30 cellular contexts compared by ENCODE assay signal in the genomic region with DNA sequence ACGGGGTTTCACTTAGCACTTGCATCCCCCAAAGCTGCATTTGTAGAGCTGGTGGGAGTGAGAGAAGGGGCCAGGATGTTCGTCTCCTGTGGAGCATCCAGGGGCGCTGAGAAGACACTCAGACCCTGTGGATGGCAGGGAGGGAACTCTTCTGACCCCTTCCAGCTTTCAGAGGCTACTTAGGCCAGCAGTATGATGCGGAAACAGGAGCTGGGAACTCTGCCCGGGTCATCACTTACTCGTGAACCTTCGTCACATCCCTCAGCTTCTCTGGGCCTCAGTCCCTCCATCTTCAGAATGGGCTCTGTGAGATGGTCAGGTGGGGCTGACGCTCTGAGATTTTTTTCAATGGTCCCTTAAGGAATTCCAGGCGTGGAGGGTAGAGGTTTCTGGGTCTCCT.
"Had no signal": no experiment of that assay in that cellular context is flagged by ENCODE, and none has a peak within 500 bp of the region (broad histone marks: within the 10 kb centered on the region; RNA-seq: fewer than 3 reads in every experiment).

No MANE protein-coding gene starts in this region.

- H3K4me1 Mint-ChIP-seq: activated CD4-positive, alpha-beta T cell treated with anti-CD3 and anti-CD28 coated beads for 36 hours; activated CD4-positive, alpha-beta T cell treated with anti-CD3 and anti-CD28 coated beads, Interleukin-2, amount 10 ng/mL, durations not matched to agents 24 days and 14 days; activated CD8-positive, alpha-beta memory T cell treated with anti-CD3 and anti-CD28 coated beads, Interleukin-2, amount 10 ng/mL, durations not matched to agents 7 days and 5 days; activated naive CD8-positive, alpha-beta T cell treated with anti-CD3 and anti-CD28 coated beads, Interleukin-2, amount 10 ng/mL, durations not matched to agents 7 days and 5 days; endodermal cell had no signal

- ATAC-seq: activated CD4-positive, alpha-beta T cell treated with anti-CD3 and anti-CD28 coated beads for 36 hours; activated CD8-positive, alpha-beta memory T cell treated with anti-CD3 and anti-CD28 coated beads, Interleukin-2, amount 10 ng/mL, durations not matched to agents 7 days and 5 days; activated CD8-positive, alpha-beta T cell treated with anti-CD3 and anti-CD28 coated beads, Interleukin-2, amount 10 ng/mL, durations not matched to agents 7 days and 5 days; activated naive CD4-positive, alpha-beta T cell treated with anti-CD3 and anti-CD28 coated beads, Interleukin-2, amount 50 U/mL, for 72 hours; esophagus mucosa had no signal

- H3K4me1 ChIP-seq: ascending aorta, breast epithelium had no signal

- H3K27me3 ChIP-seq: ascending aorta, dorsolateral prefrontal cortex had no signal

- DNase-seq: activated CD4-positive, alpha-beta memory T cell treated with anti-CD3 and anti-CD28 coated beads for 36 hours; activated CD4-positive, alpha-beta T cell treated with anti-CD3 and anti-CD28 coated beads for 36 hours; activated CD4-positive, alpha-beta T cell treated with anti-CD3 and anti-CD28 coated beads, Interleukin-2, amount 10 ng/mL, durations not matched to agents 24 days and 14 days; activated CD4-positive, CD25-positive, alpha-beta regulatory T cell; activated CD4-positive, CD25-positive, alpha-beta regulatory T cell treated with anti-CD3 and anti-CD28 coated beads, Interleukin-2, amount 50 U/mL, for 72 hours; activated CD8-positive, alpha-beta memory T cell treated with anti-CD3 and anti-CD28 coated beads, Interleukin-2, amount 10 ng/mL, durations not matched to agents 7 days and 5 days; activated CD8-positive, alpha-beta memory T cell treated with anti-CD3 and anti-CD28 coated beads, Interleukin-2, amount 50 U/mL, for 4 hours; activated CD8-positive, alpha-beta T cell treated with anti-CD3 and anti-CD28 coated beads, Interleukin-2, amount 10 ng/mL, durations not matched to agents 7 days and 5 days; activated effector memory CD4-positive, alpha-beta T cell treated with anti-CD3 and anti-CD28 coated beads, Interleukin-2, amount 50 U/mL, for 16 hours; activated naive CD4-positive, alpha-beta T cell treated with anti-CD3 and anti-CD28 coated beads for 36 hours; activated naive CD8-positive, alpha-beta T cell treated with anti-CD3 and anti-CD28 coated beads, Interleukin-2, amount 10 ng/mL, durations not matched to agents 7 days and 5 days; activated T-cell treated with anti-CD3 and anti-CD28 coated beads, Interleukin-2, amount 50 U/mL, for 1 hour; activated T-cell treated with anti-CD3 and anti-CD28 coated beads, Interleukin-2, amount 50 U/mL, for 48 hours; central memory CD4-positive, alpha-beta T cell; cerebellar nuclear complex; dorsolateral prefrontal cortex; effector memory CD4-positive, alpha-beta T cell; endodermal cell; foreskin fibroblast; T-helper 2 cell had no signal

- H3K27me3 Mint-ChIP-seq: activated CD4-positive, alpha-beta T cell treated with anti-CD3 and anti-CD28 coated beads, Interleukin-2, amount 10 ng/mL, durations not matched to agents 24 days and 14 days; activated CD8-positive, alpha-beta memory T cell treated with anti-CD3 and anti-CD28 coated beads, Interleukin-2, amount 10 ng/mL, durations not matched to agents 7 days and 5 days; activated naive CD8-positive, alpha-beta T cell treated with anti-CD3 and anti-CD28 coated beads, Interleukin-2, amount 10 ng/mL, durations not matched to agents 7 days and 5 days had no signal

- H3K9me3 Mint-ChIP-seq: activated CD4-positive, alpha-beta memory T cell treated with anti-CD3 and anti-CD28 coated beads for 36 hours; activated CD4-positive, alpha-beta T cell treated with anti-CD3 and anti-CD28 coated beads, Interleukin-2, amount 10 ng/mL, durations not matched to agents 24 days and 14 days; activated naive CD4-positive, alpha-beta T cell treated with anti-CD3 and anti-CD28 coated beads for 36 hours; activated naive CD4-positive, alpha-beta T cell treated with anti-CD3 and anti-CD28 coated beads, Interleukin-2, amount 50 U/mL, for 72 hours; activated naive CD8-positive, alpha-beta T cell treated with anti-CD3 and anti-CD28 coated beads, Interleukin-2, amount 10 ng/mL, durations not matched to agents 7 days and 5 days; activated T-helper 1 cell treated with anti-CD3 and anti-CD28 coated beads, Interleukin-12 subunit alpha, Interleukin-12 subunit beta, Interleukin-2, Interleukin-4 antibody, amounts not matched to agents 30 ng/mL and 10 ng/mL and 1 ng/mL, durations not matched to agents 14 hours and 24 hours and 36 hours; activated T-helper 2 cell treated with anti-CD3 and anti-CD28 coated beads, Interferon-gamma antibody, Interleukin-2, Interleukin-4, amounts not matched to agents 10 μg/mL and 5 μg/mL and 100 μg/mL, durations not matched to agents 14 hours and 24 hours and 36 hours; dendritic cell treated with granulocyte-macrophage colony-stimulating factor and Interleukin-4, amounts not matched to agents 40 ng/mL and 50 ng/mL, for 4 days; endodermal cell had no signal

- H3K9me3 ChIP-seq: ascending aorta, breast epithelium had no signal

- H3K36me3 ChIP-seq: ascending aorta, breast epithelium, cardiac muscle cell had no signal

- H3K27ac Mint-ChIP-seq: activated CD4-positive, alpha-beta memory T cell treated with anti-CD3 and anti-CD28 coated beads for 36 hours; activated CD4-positive, alpha-beta T cell treated with anti-CD3 and anti-CD28 coated beads for 36 hours; activated CD4-positive, alpha-beta T cell treated with anti-CD3 and anti-CD28 coated beads, Interleukin-2, amount 10 ng/mL, durations not matched to agents 24 days and 14 days; activated CD8-positive, alpha-beta memory T cell treated with anti-CD3 and anti-CD28 coated beads, Interleukin-2, amount 10 ng/mL, durations not matched to agents 7 days and 5 days; activated CD8-positive, alpha-beta T cell treated with anti-CD3 and anti-CD28 coated beads, Interleukin-2, amount 10 ng/mL, durations not matched to agents 7 days and 5 days; activated naive CD4-positive, alpha-beta T cell treated with anti-CD3 and anti-CD28 coated beads for 36 hours; activated naive CD8-positive, alpha-beta T cell treated with anti-CD3 and anti-CD28 coated beads, Interleukin-2, amount 10 ng/mL, durations not matched to agents 7 days and 5 days; activated T-helper 1 cell treated with anti-CD3 and anti-CD28 coated beads, Interleukin-12 subunit alpha, Interleukin-12 subunit beta, Interleukin-2, Interleukin-4 antibody, amounts not matched to agents 30 ng/mL and 10 ng/mL and 1 ng/mL, durations not matched to agents 14 hours and 24 hours and 36 hours; activated T-helper 2 cell treated with anti-CD3 and anti-CD28 coated beads, Interferon-gamma antibody, Interleukin-2, Interleukin-4, amounts not matched to agents 10 μg/mL and 5 μg/mL and 100 μg/mL, durations not matched to agents 14 hours and 24 hours and 36 hours; brain; dendritic cell treated with granulocyte-macrophage colony-stimulating factor and Interleukin-4, amounts not matched to agents 40 ng/mL and 50 ng/mL, for 4 days; endodermal cell had no signal

- H3K4me3 ChIP-seq: ascending aorta, breast epithelium, cardiac muscle cell, coronary artery, dorsolateral prefrontal cortex had no signal

- H3K4me3 Mint-ChIP-seq: activated CD4-positive, alpha-beta memory T cell treated with anti-CD3 and anti-CD28 coated beads for 36 hours; activated CD4-positive, alpha-beta T cell treated with anti-CD3 and anti-CD28 coated beads for 36 hours; activated CD4-positive, alpha-beta T cell treated with anti-CD3 and anti-CD28 coated beads, Interleukin-2, amount 10 ng/mL, durations not matched to agents 24 days and 14 days; activated CD8-positive, alpha-beta memory T cell treated with anti-CD3 and anti-CD28 coated beads, Interleukin-2, amount 10 ng/mL, durations not matched to agents 7 days and 5 days; activated CD8-positive, alpha-beta T cell treated with anti-CD3 and anti-CD28 coated beads, Interleukin-2, amount 10 ng/mL, durations not matched to agents 7 days and 5 days; activated naive CD4-positive, alpha-beta T cell treated with anti-CD3 and anti-CD28 coated beads for 36 hours; activated naive CD8-positive, alpha-beta T cell treated with anti-CD3 and anti-CD28 coated beads, Interleukin-2, amount 10 ng/mL, durations not matched to agents 7 days and 5 days; activated T-helper 1 cell treated with anti-CD3 and anti-CD28 coated beads, Interleukin-12 subunit alpha, Interleukin-12 subunit beta, Interleukin-2, Interleukin-4 antibody, amounts not matched to agents 30 ng/mL and 10 ng/mL and 1 ng/mL, durations not matched to agents 14 hours and 24 hours and 36 hours; brain; dendritic cell treated with granulocyte-macrophage colony-stimulating factor and Interleukin-4, amounts not matched to agents 40 ng/mL and 50 ng/mL, for 4 days; endodermal cell had no signal

- H3K27ac ChIP-seq: ascending aorta, breast epithelium, cardiac muscle cell, coronary artery, dorsolateral prefrontal cortex had no signal

- H3K36me3 Mint-ChIP-seq: activated CD4-positive, alpha-beta memory T cell treated with anti-CD3 and anti-CD28 coated beads for 36 hours; activated CD8-positive, alpha-beta memory T cell treated with anti-CD3 and anti-CD28 coated beads, Interleukin-2, amount 10 ng/mL, durations not matched to agents 7 days and 5 days; activated naive CD4-positive, alpha-beta T cell treated with anti-CD3 and anti-CD28 coated beads, Interleukin-2, amount 50 U/mL, for 72 hours; activated naive CD8-positive, alpha-beta T cell treated with anti-CD3 and anti-CD28 coated beads, Interleukin-2, amount 10 ng/mL, durations not matched to agents 7 days and 5 days; brain had no signal
